ENCODE assay signal across 8 cellular contexts in the genomic region with DNA sequence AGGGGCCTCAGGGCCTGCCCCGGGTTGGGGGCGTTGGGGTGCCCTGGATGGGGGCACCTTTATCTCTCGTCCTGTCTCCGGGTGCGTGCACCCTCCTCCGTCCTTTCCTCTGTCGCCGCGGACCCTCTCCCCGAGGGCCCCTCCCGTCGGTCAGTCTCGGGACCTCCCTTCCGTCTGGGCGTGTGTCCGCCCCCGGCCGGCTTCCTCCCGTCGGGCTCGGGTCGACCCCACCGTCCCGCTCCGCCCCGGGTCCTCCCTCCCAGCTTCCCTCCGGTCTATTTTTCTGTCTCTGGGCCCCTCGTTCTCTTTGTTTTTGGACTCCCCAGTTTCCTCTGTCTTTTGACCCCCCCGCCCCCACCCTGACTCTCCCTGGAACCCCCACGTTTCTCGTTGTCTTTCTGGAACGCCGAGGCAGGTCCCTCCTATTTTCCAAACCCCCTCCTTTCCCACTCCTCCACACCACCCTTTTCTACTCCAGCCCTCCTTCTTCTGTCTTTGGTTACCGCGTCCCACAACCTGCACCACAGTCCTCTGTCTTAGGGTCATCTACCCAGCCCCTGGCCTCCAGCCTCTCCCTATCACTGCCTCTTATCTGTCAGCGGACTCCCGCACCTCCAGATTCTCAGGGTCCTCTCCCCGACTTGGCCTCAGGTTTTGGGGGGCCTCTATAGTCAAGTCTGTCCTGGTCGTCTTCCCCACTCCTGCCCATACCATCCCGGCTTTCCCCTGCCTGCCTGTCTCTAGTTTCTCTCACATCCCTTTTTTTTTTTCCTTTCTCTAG. TPM values are rescaled to one million over a fixed set of nuclear protein-coding genes. Genes with fewer than 3 reads are reported as not detected.
DNase-seq lines count a peak whose midpoint lies in the region; ATAC-seq and TF ChIP-seq lines count a peak whose summit lies in the region.

No MANE protein-coding gene starts in this region.

- peaks cover 47% of the 10 kb centered on the region for H3K4me1 ChIP-seq in A673 (ENCODE audit: insufficient read depth, low read length, poor library complexity, severe bottlenecking)

- peaks cover 52% of the 10 kb centered on the region for H3K4me1 Mint-ChIP-seq in T-helper 17 cell
- H3K4me1 Mint-ChIP-seq in natural killer cell treated with Interleukin-12 subunit alpha and Interleukin-12 subunit beta and Interleukin-15 and Interleukin-18, amount 100 ng/mL, for 72 hours (ENCODE audit: low read depth in 2 of 2), result peaks cover 67 to 68% of the 10 kb centered on the region in 2 donors

- peaks cover 25% of the 10 kb centered on the region for H3K36me3 ChIP-seq in A673 (ENCODE audit: insufficient read depth, low read length, poor library complexity, severe bottlenecking)

- H3K27me3 Mint-ChIP-seq in T-helper 17 cell, result no peaks in the 10 kb centered on the region
- no peaks in the 10 kb centered on the region for H3K27me3 Mint-ChIP-seq in natural killer cell treated with Interleukin-12 subunit alpha and Interleukin-12 subunit beta and Interleukin-15 and Interleukin-18, amount 100 ng/mL, for 72 hours

- H3K9me3 Mint-ChIP-seq in natural killer cell treated with Interleukin-12 subunit alpha and Interleukin-12 subunit beta and Interleukin-15 and Interleukin-18, amount 100 ng/mL, for 72 hours, result no peaks in the 10 kb centered on the region

- peak overlapping the region; percentile 98 for H3K27ac Mint-ChIP-seq in T-helper 17 cell
- peak overlapping the region; percentile 95 to 97 for H3K27ac Mint-ChIP-seq in natural killer cell treated with Interleukin-12 subunit alpha and Interleukin-12 subunit beta and Interleukin-15 and Interleukin-18, amount 100 ng/mL, for 72 hours

- in situ Hi-C loops in GM13976 (cut with MboI; ENCODE audit: low sequenced_read_pairs, unreplicated experiment), result no loop called here

- CTCF ChIA-PET in A673 (lab: Charles Lee), result interaction anchor here (0.6 kb wide), 1 partner anchor 226 kb away, joined by 5 read pairs; no protein-coding TSS in a partner anchor

- peak overlapping the region; percentile 98 for H3K4me3 Mint-ChIP-seq in T-helper 17 cell
- H3K4me3 Mint-ChIP-seq in natural killer cell treated with Interleukin-12 subunit alpha and Interleukin-12 subunit beta and Interleukin-15 and Interleukin-18, amount 100 ng/mL, for 72 hours, result peak overlapping the region; percentile 94

- ATAC-seq in T-helper 17 cell (no peak), GM21576 (IDR thresholded peaks at IDR 0.05; ENCODE audit: unreplicated experiment) (no peak), HG02884 (IDR thresholded peaks at IDR 0.05; ENCODE audit: unreplicated experiment) (no peak)
- ATAC-seq in natural killer cell treated with Interleukin-12 subunit alpha and Interleukin-12 subunit beta and Interleukin-15 and Interleukin-18, amount 100 ng/mL, for 72 hours, result no peak

- H3K9me3 ChIP-seq in A673 (ENCODE audit: low read depth, low read length, poor library complexity, severe bottlenecking) (no peaks in the 10 kb centered on the region), T-helper 17 cell (ENCODE audit: control insufficient read depth, low read length, poor library complexity, severe bottlenecking) (no peaks in the 10 kb centered on the region)

- H3K36me3 Mint-ChIP-seq in T-helper 17 cell (ENCODE audit: low read depth), result peaks cover 12% of the 10 kb centered on the region
- H3K36me3 Mint-ChIP-seq in natural killer cell treated with Interleukin-12 subunit alpha and Interleukin-12 subunit beta and Interleukin-15 and Interleukin-18, amount 100 ng/mL, for 72 hours, result peaks cover 16% of the 10 kb centered on the region

- no peaks in the 10 kb centered on the region for H3K27me3 ChIP-seq in A673 (replicated peaks; ENCODE audit: insufficient read depth, low read depth, low read length, poor library complexity)

- no peak for DNase-seq in A673 (ENCODE audit: low spot score)
- peak; percentile 72 for DNase-seq in GM13976 (ENCODE audit: low spot score)
- DNase-seq in T-helper 17 cell, result no peak
- DNase-seq in epithelial cell of proximal tubule (ENCODE audit: low read depth), result no peak
- DNase-seq in natural killer cell treated with Interleukin-12 subunit alpha and Interleukin-12 subunit beta and Interleukin-15 and Interleukin-18, amount 100 ng/mL, for 72 hours (ENCODE audit: low spot score), result peak; percentile 75
- DNase-seq in SW 1271 (lab: John Stamatoyannopoulos, UW), result no peak

- BruUV-seq in A673 (replicated peaks; lab: Mats Ljungman, UMichigan), result no TSS peak

- TF ChIP-seq CTCF in A673 (conservative IDR thresholded peaks at IDR 0.05; ENCODE audit: low read depth, low read length), result no peak
- no peak for TF ChIP-seq CTCF in GM13976 (IDR thresholded peaks at IDR 0.05; ENCODE audit: borderline replicate concordance, control extremely low read depth, extremely low read depth, insufficient read depth, missing control alignments)
- TF ChIP-seq CTCF in epithelial cell of proximal tubule (conservative IDR thresholded peaks at IDR 0.05; ENCODE audit: low read depth, low read length), result no peak

- intact Hi-C loops in A673 (cut with micrococcal nuclease; ENCODE audit: unreplicated experiment), result loop anchor here (2.0 to 10.0 kb wide), 2 partner anchors 49 to 85 kb away; partner anchors contain the start of genes ACTMAP, COQ8B, ITPKC and SNRPA

- H3K4me3 ChIP-seq in A673 (ENCODE audit: low read depth, low read length, poor library complexity, severe bottlenecking) (peak overlapping the region; percentile 97), epithelial cell of proximal tubule (ENCODE audit: low read depth, low read length) (peak overlapping the region; percentile 95)

- H3K27ac ChIP-seq in A673 (ENCODE audit: low read depth, low read length, poor library complexity, severe bottlenecking), result peak overlapping the region; percentile 88

- POLR2A ChIA-PET in A673 (lab: Charles Lee; ENCODE audit: low non-redundant PET), result no interaction called here

RNA-seq across cellular contexts. Expression of gene EGLN2, which starts 0.8 kb away (rescaled TPM):
- 105 and 113 TPM in 2 replicates for total RNA-seq in A673 (2021)
- total RNA-seq in T-helper 17 cell, result 100 to 1,000 TPM; 112 to 131 TPM
- 78.9 and 90.3 TPM in 2 replicates for total RNA-seq in epithelial cell of proximal tubule
- total RNA-seq in natural killer cell treated with Interleukin-12 subunit alpha and Interleukin-12 subunit beta and Interleukin-15 and Interleukin-18, amount 100 ng/mL, for 72 hours, result 100 to 1,000 TPM; 119 to 136 TPM

RNA-seq across cellular contexts. Expression of gene RAB4B, which starts 21.7 kb away (rescaled TPM):
- 9.1 and 14.6 TPM in 2 replicates for total RNA-seq in A673 (2021)
- 10 to 100 TPM; 52.4 to 55.4 TPM for total RNA-seq in T-helper 17 cell
- 20.6 and 23.6 TPM in 2 replicates for total RNA-seq in epithelial cell of proximal tubule
- total RNA-seq in natural killer cell treated with Interleukin-12 subunit alpha and Interleukin-12 subunit beta and Interleukin-15 and Interleukin-18, amount 100 ng/mL, for 72 hours, result 100 to 1,000 TPM in 1 of 2 donors, 10 to 100 TPM in 1; 83.3 to 128 TPM

RNA-seq across cellular contexts. Expression of gene MIA, which starts 24.4 kb away (rescaled TPM):
- 0.75 and 0.85 TPM in 2 replicates for total RNA-seq in A673 (2021)
- not detected for total RNA-seq in T-helper 17 cell
- total RNA-seq in epithelial cell of proximal tubule, result 0.80 TPM in 1 of 2 replicates, not detected in the other
- total RNA-seq in natural killer cell treated with Interleukin-12 subunit alpha and Interleukin-12 subunit beta and Interleukin-15 and Interleukin-18, amount 100 ng/mL, for 72 hours, result 1 to 10 TPM; 1.1 to 2.4 TPM

RNA-seq across cellular contexts. Expression of gene SNRPA, which starts 48.7 kb away (rescaled TPM):
- total RNA-seq in A673 (2021) (167 and 179 TPM in 2 replicates), T-helper 17 cell (10 to 100 TPM; 67.3 to 81.8 TPM), epithelial cell of proximal tubule (169 and 202 TPM in 2 replicates)
- 100 to 1,000 TPM in 1 of 2 donors, 10 to 100 TPM in 1; 95.5 to 191 TPM for total RNA-seq in natural killer cell treated with Interleukin-12 subunit alpha and Interleukin-12 subunit beta and Interleukin-15 and Interleukin-18, amount 100 ng/mL, for 72 hours

RNA-seq across cellular contexts. Expression of gene ACTMAP, which starts 49.5 kb away (rescaled TPM):
- 17.1 and 20.8 TPM in 2 replicates for total RNA-seq in A673 (2021)
- 1 to 10 TPM; 6.7 to 7.8 TPM for total RNA-seq in T-helper 17 cell
- total RNA-seq in epithelial cell of proximal tubule, result 2.2 and 3.3 TPM in 2 replicates
- 10 to 100 TPM; 10.9 to 16.6 TPM for total RNA-seq in natural killer cell treated with Interleukin-12 subunit alpha and Interleukin-12 subunit beta and Interleukin-15 and Interleukin-18, amount 100 ng/mL, for 72 hours

Comparison
In these comparisons a context has a peak if more than half of its experiments do, and no peak if none do; other contexts are left out.
1. DNase-seq: peak in GM13976 (single experiment) and natural killer cell treated with Interleukin-12 subunit alpha and Interleukin-12 subunit beta and Interleukin-15 and Interleukin-18, amount 100 ng/mL, for 72 hours (single experiment); none in A673 (single experiment), T-helper 17 cell (0 of 3), epithelial cell of proximal tubule (single experiment) and SW 1271 (0 of 2).